ENCODE assay signal across 29 cellular contexts in genomic region chr4:187555174-187555573, GRCh38.
"Had no signal": no experiment of that assay in that cellular context is flagged by ENCODE, and none has a peak within 500 bp of the region (broad histone marks: within the 10 kb centered on the region; RNA-seq: fewer than 3 reads in every experiment).

No MANE protein-coding gene starts in this region.

- H3K27me3 ChIP-seq: ascending aorta, breast epithelium, cardiac muscle cell, esophagus muscularis mucosa, gastroesophageal sphincter, heart right ventricle had no signal

- H3K36me3 ChIP-seq: ascending aorta, breast epithelium, cardiac muscle cell, esophagus muscularis mucosa, gastroesophageal sphincter, heart right ventricle had no signal

- H3K27ac ChIP-seq: ascending aorta, breast epithelium, cardiac muscle cell, coronary artery, esophagus muscularis mucosa, gastroesophageal sphincter, heart right ventricle, VCaP had no signal

- H3K4me3 ChIP-seq: ascending aorta, breast epithelium, cardiac muscle cell, coronary artery, esophagus muscularis mucosa, gastroesophageal sphincter, heart right ventricle had no signal

- H3K4me1 ChIP-seq: ascending aorta, breast epithelium, esophagus muscularis mucosa, gastroesophageal sphincter, heart right ventricle had no signal

- DNase-seq: activated CD4-positive, alpha-beta memory T cell treated with anti-CD3 and anti-CD28 coated beads, Interleukin-2, amount 10 ng/mL, durations not matched to agents 7 days and 5 days; activated CD4-positive, alpha-beta T cell treated with anti-CD3 and anti-CD28 coated beads for 1 hour; activated CD4-positive, alpha-beta T cell treated with anti-CD3 and anti-CD28 coated beads for 4 hours; activated CD4-positive, alpha-beta T cell treated with anti-CD3 and anti-CD28 coated beads, Interleukin-2, amount 10 ng/mL, durations not matched to agents 7 days and 5 days; activated CD4-positive, alpha-beta T cell treated with anti-CD3 and anti-CD28 coated beads, Interleukin-2, amount 50 U/mL, for 4 hours; activated CD8-positive, alpha-beta memory T cell treated with anti-CD3 and anti-CD28 coated beads, Interleukin-2, amount 50 U/mL, for 48 hours; activated gamma-delta T cell; activated naive CD4-positive, alpha-beta T cell; activated naive CD4-positive, alpha-beta T cell treated with anti-CD3 and anti-CD28 coated beads, Interleukin-2, amount 10 ng/mL, durations not matched to agents 7 days and 5 days; activated naive CD8-positive, alpha-beta T cell treated with anti-CD3 and anti-CD28 coated beads, Interleukin-2, amount 10 ng/mL, durations not matched to agents 7 days and 5 days; activated T-cell treated with anti-CD3 and anti-CD28 coated beads for 4 hours; activated T-cell treated with anti-CD3 and anti-CD28 coated beads, Interleukin-2, amount 50 U/mL, for 24 hours; activated T-cell treated with anti-CD3 and anti-CD28 coated beads, Interleukin-2, amount 50 U/mL, for 72 hours; dermis blood vessel endothelial cell; effector CD4-positive, alpha-beta T cell; effector memory CD8-positive, alpha-beta T cell; erythroblast; foreskin melanocyte; heart right ventricle; T-helper 2 cell had no signal

- ATAC-seq: activated naive CD4-positive, alpha-beta T cell treated with anti-CD3 and anti-CD28 coated beads, Interleukin-2, amount 50 U/mL, for 72 hours; activated T-cell treated with anti-CD3 and anti-CD28 coated beads, Interleukin-2, amount 50 U/mL, for 72 hours; effector memory CD8-positive, alpha-beta T cell; gastroesophageal sphincter; heart right ventricle; WTC11 had no signal
